10 cellular contexts compared by ENCODE assay signal in the genomic region with DNA sequence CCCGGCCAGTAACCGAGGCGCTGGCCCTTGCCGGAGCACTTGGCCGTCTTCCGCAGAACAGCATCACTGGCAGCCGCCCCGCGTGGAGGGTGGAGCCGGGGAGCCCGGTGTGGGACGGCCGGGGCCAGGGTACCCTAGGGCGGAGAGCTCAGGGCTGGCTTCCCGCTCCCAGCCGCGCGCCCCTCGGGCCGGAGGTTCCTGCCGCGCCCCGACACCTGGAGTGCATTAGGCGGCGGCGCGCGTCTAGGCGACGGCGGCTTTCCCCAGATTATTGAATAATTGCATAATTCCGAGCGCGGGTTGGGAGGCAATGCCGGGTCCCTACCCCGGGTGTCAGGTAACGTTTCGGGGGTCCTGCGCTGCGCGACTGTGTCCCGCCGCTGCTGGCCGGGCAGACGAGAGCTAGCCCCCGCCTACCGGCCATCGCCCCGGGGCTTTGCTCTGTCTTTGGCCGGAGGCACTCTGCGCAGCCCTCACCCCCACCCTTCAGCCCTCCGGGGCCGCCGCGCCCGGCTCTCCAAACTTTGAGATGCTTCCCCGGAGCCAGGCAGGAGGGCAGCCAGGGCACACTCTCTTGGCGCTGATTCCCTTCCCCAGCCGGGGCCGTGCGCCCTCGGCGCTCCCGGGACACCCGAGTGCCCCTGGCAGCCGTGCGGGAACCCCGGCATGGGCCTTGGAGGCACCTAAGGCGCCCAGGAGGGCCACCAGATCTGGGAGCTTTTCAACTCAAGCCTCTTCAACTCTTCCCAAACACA. TPM values are rescaled to one million over a fixed set of nuclear protein-coding genes. Genes with fewer than 3 reads are reported as not detected.
DNase-seq lines count a peak whose midpoint lies in the region; ATAC-seq and TF ChIP-seq lines count a peak whose summit lies in the region.
"Had no signal": no experiment of that assay in that cellular context is flagged by ENCODE, and none has a peak within 500 bp of the region (broad histone marks: within the 10 kb centered on the region; RNA-seq: fewer than 3 reads in every experiment).

No MANE protein-coding gene starts in this region.

- POLR2A ChIA-PET in activated naive CD8-positive, alpha-beta T cell treated with anti-CD3 and anti-CD28 coated beads, Interleukin-2, amount 10 ng/mL, durations not matched to agents 7 days and 5 days (lab: Charles Lee) = no interaction called here

- DNase-seq in activated naive CD8-positive, alpha-beta T cell treated with anti-CD3 and anti-CD28 coated beads, Interleukin-2, amount 10 ng/mL, durations not matched to agents 7 days and 5 days = no peak
- DNase-seq in activated naive CD8-positive, alpha-beta T cell treated with anti-CD3 and anti-CD28 coated beads, Interleukin-2, amount 50 U/mL, for 24 hours = no peak
- no peak for DNase-seq in esophagus squamous epithelium (lab: John Stamatoyannopoulos, UW)
- peak; percentile 8 for DNase-seq in mucosa of gallbladder (ENCODE audit: low spot score)
- DNase-seq in vagina (ENCODE audit: extremely low spot score in 2 of 2) = no peak
- DNase-seq in NCI-H128 (lab: John Stamatoyannopoulos, UW; ENCODE audit: unreplicated experiment) = no peak
- DNase-seq in GM19238 (ENCODE audit: insufficient read length, low spot score) = no peak
- DNase-seq: CD4-positive, alpha-beta memory T cell; stimulated activated naive CD4-positive, alpha-beta T cell had no signal

- intact Hi-C loops in esophagus squamous epithelium (cut with DNase I) (no loop called here), vagina (cut with DNase I) (loop anchor here (10.0 kb wide), 1 partner anchor 84 kb away; no protein-coding TSS in a partner anchor)

- no peaks in the 10 kb centered on the region for H3K36me3 ChIP-seq in esophagus squamous epithelium
- no peaks in the 10 kb centered on the region for H3K36me3 ChIP-seq in vagina

- no peaks in the 10 kb centered on the region for H3K9me3 Mint-ChIP-seq in activated naive CD8-positive, alpha-beta T cell treated with anti-CD3 and anti-CD28 coated beads, Interleukin-2, amount 10 ng/mL, durations not matched to agents 7 days and 5 days
- no peaks in the 10 kb centered on the region for H3K9me3 Mint-ChIP-seq in activated naive CD8-positive, alpha-beta T cell treated with anti-CD3 and anti-CD28 coated beads, Interleukin-2, amount 50 U/mL, for 24 hours
- H3K9me3 Mint-ChIP-seq: CD4-positive, alpha-beta memory T cell had no signal

- peaks cover 0 to 86% (median 15%) of the 10 kb centered on the region in 4 donors for H3K27me3 ChIP-seq in esophagus squamous epithelium
- no peaks in the 10 kb centered on the region for H3K27me3 ChIP-seq in vagina

- no peak for TF ChIP-seq CTCF in esophagus squamous epithelium (IDR thresholded peaks at IDR 0.05)
- TF ChIP-seq CTCF in vagina (IDR thresholded peaks at IDR 0.05) = no peak

- H3K27ac ChIP-seq in esophagus squamous epithelium (peak overlapping the region in 3 of 4 donors; percentile 33 to 63 (median 50)), vagina (peak overlapping the region; percentile 79)

- H3K36me3 Mint-ChIP-seq in activated naive CD8-positive, alpha-beta T cell treated with anti-CD3 and anti-CD28 coated beads, Interleukin-2, amount 10 ng/mL, durations not matched to agents 7 days and 5 days = no peaks in the 10 kb centered on the region
- no peaks in the 10 kb centered on the region for H3K36me3 Mint-ChIP-seq in activated naive CD8-positive, alpha-beta T cell treated with anti-CD3 and anti-CD28 coated beads, Interleukin-2, amount 50 U/mL, for 24 hours (ENCODE audit: low read depth)
- H3K36me3 Mint-ChIP-seq: CD4-positive, alpha-beta memory T cell had no signal

- peaks cover 3% of the 10 kb centered on the region for H3K4me1 Mint-ChIP-seq in activated naive CD8-positive, alpha-beta T cell treated with anti-CD3 and anti-CD28 coated beads, Interleukin-2, amount 10 ng/mL, durations not matched to agents 7 days and 5 days
- peaks cover 3% of the 10 kb centered on the region for H3K4me1 Mint-ChIP-seq in activated naive CD8-positive, alpha-beta T cell treated with anti-CD3 and anti-CD28 coated beads, Interleukin-2, amount 50 U/mL, for 24 hours

- H3K27me3 Mint-ChIP-seq in activated naive CD8-positive, alpha-beta T cell treated with anti-CD3 and anti-CD28 coated beads, Interleukin-2, amount 10 ng/mL, durations not matched to agents 7 days and 5 days = peaks cover 73% of the 10 kb centered on the region
- peaks cover 39% of the 10 kb centered on the region for H3K27me3 Mint-ChIP-seq in activated naive CD8-positive, alpha-beta T cell treated with anti-CD3 and anti-CD28 coated beads, Interleukin-2, amount 50 U/mL, for 24 hours

- ATAC-seq in activated naive CD8-positive, alpha-beta T cell treated with anti-CD3 and anti-CD28 coated beads, Interleukin-2, amount 10 ng/mL, durations not matched to agents 7 days and 5 days (ENCODE audit: low read depth) = no peak
- ATAC-seq in activated naive CD8-positive, alpha-beta T cell treated with anti-CD3 and anti-CD28 coated beads, Interleukin-2, amount 50 U/mL, for 24 hours = no peak
- ATAC-seq in HG03469 (IDR thresholded peaks at IDR 0.05; ENCODE audit: unreplicated experiment) = no peak

- WGBS in esophagus squamous epithelium, 2 donors = 0% methylated on average over 4 of the region's 69 CpGs; no CpG with 5 or more reads in 1 of the 2 donors

- H3K4me3 ChIP-seq in esophagus squamous epithelium = peak overlapping the region; percentile 14 to 62 (median 44)
- peak overlapping the region; percentile 53 to 61 for H3K4me3 ChIP-seq in vagina

- H3K9me3 ChIP-seq in esophagus squamous epithelium = no peaks in the 10 kb centered on the region
- H3K9me3 ChIP-seq in vagina = no peaks in the 10 kb centered on the region

- TF ChIP-seq POLR2A in esophagus squamous epithelium (IDR thresholded peaks at IDR 0.05) (no peak), vagina (IDR thresholded peaks at IDR 0.05) (no peak)

- peak overlapping the region; percentile 60 for H3K4me3 Mint-ChIP-seq in activated naive CD8-positive, alpha-beta T cell treated with anti-CD3 and anti-CD28 coated beads, Interleukin-2, amount 10 ng/mL, durations not matched to agents 7 days and 5 days
- H3K4me3 Mint-ChIP-seq in activated naive CD8-positive, alpha-beta T cell treated with anti-CD3 and anti-CD28 coated beads, Interleukin-2, amount 50 U/mL, for 24 hours = no peak overlapping the region

- no peak overlapping the region for H3K27ac Mint-ChIP-seq in activated naive CD8-positive, alpha-beta T cell treated with anti-CD3 and anti-CD28 coated beads, Interleukin-2, amount 10 ng/mL, durations not matched to agents 7 days and 5 days
- H3K27ac Mint-ChIP-seq in activated naive CD8-positive, alpha-beta T cell treated with anti-CD3 and anti-CD28 coated beads, Interleukin-2, amount 50 U/mL, for 24 hours = no peak overlapping the region
- H3K27ac Mint-ChIP-seq: CD4-positive, alpha-beta memory T cell had no signal

- H3K4me1 ChIP-seq in esophagus squamous epithelium (peaks cover 13 to 23% (median 20%) of the 10 kb centered on the region in 3 donors), vagina (peaks cover 24% of the 10 kb centered on the region)

RNA-seq across cellular contexts. Expression of gene ITGA11, which starts 0.7 kb away (rescaled TPM):
- total RNA-seq in activated naive CD8-positive, alpha-beta T cell treated with anti-CD3 and anti-CD28 coated beads, Interleukin-2, amount 10 ng/mL, durations not matched to agents 7 days and 5 days = under 1 TPM; 0.57 to 0.61 TPM
- total RNA-seq in esophagus squamous epithelium = 1 to 10 TPM in 2 of 4 donors, under 1 TPM in 2; 0.19 to 2.9 (median 0.81) TPM
- 2.6 TPM for total RNA-seq in mucosa of gallbladder
- total RNA-seq in vagina = 15.5 TPM
- total RNA-seq: CD4-positive, alpha-beta memory T cell had no signal
